Comparison of ENCODE assay signal across 10 cellular contexts in the genomic region with DNA sequence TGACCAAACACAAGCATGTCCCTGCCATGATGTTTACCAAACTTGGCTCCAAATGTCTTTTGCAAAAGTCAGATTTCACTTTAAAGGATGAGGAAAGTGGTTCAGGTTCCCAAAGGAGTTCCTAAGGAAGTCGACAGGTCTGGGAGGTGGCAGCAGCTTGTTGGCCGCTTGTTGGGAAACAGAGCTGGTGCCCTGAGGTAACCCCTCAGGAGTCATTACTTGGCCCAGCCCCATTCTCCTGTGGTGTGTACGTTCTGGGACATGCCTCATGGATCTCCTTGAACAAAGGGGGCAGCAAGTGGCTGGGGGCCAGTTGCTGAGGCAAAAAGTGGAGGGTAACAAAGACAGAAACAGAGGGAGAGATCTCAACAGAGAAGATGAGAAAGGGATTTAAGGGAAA. TPM values are rescaled to one million over a fixed set of nuclear protein-coding genes. Genes with fewer than 3 reads are reported as not detected.
DNase-seq lines count a peak whose midpoint lies in the region; ATAC-seq and TF ChIP-seq lines count a peak whose summit lies in the region.
"Had no signal": no experiment of that assay in that cellular context is flagged by ENCODE, and none has a peak within 500 bp of the region (broad histone marks: within the 10 kb centered on the region; RNA-seq: fewer than 3 reads in every experiment).

No MANE protein-coding gene starts in this region.

- 89% methylated on average over 3 of the region's 3 CpGs for WGBS in mesenchymal stem cell
- WGBS in thyroid gland, 2 donors, result 16 to 28% methylated on average over 3 of the region's 3 CpGs

- peaks cover 44% of the 10 kb centered on the region for H3K4me1 ChIP-seq in mesenchymal stem cell (ENCODE audit: control insufficient read depth, insufficient read depth, low read depth, low read length)
- H3K4me1 ChIP-seq in thyroid gland, result peaks cover 79 to 84% of the 10 kb centered on the region in 2 donors

- H3K4ac ChIP-seq in mesenchymal stem cell (ENCODE audit: low read depth in 1 of 2, low read length in 2 of 2), result no peak overlapping the region

- no peak overlapping the region for H4K91ac ChIP-seq in mesenchymal stem cell (ENCODE audit: low read length)

- DNase-seq in activated CD4-positive, alpha-beta T cell treated with anti-CD3 and anti-CD28 coated beads for 36 hours, result no peak
- no peak for DNase-seq in activated CD4-positive, alpha-beta T cell treated with anti-CD3 and anti-CD28 coated beads, Interleukin-2, amount 50 U/mL, for 1 hour
- DNase-seq in mesenchymal stem cell (no peak), thyroid gland (peak; percentile 87 to 89), NCI-H1092 treated with DMSO at 0.1 percent for 48 hours (lab: John Stamatoyannopoulos, UW) (no peak), NCI-H1436 treated with DMSO at 0.1 percent for 48 hours (lab: John Stamatoyannopoulos, UW) (no peak)
- DNase-seq: stimulated activated naive B cell treated with anti-CD40 and anti-IgM and Interleukin-4, amounts not matched to agents 10 μg/mL and 1 μg/mL and 100 μg/mL, for 72 hours had no signal

- H3K9me3 ChIP-seq in mesenchymal stem cell (ENCODE audit: control insufficient read depth, low read length) (no peaks in the 10 kb centered on the region), thyroid gland (no peaks in the 10 kb centered on the region)

- H3K9ac ChIP-seq in mesenchymal stem cell (ENCODE audit: low read length), result peak overlapping the region; percentile 93

- H3K36me3 ChIP-seq in mesenchymal stem cell (ENCODE audit: control insufficient read depth in 1 of 2, insufficient read depth in 2 of 2, low read depth in 1 of 2, low read length in 2 of 2) (peaks cover 52 to 67% of the 10 kb centered on the region in 2 experiments), thyroid gland (peaks cover 43 to 49% of the 10 kb centered on the region in 2 donors)

- no peaks in the 10 kb centered on the region for H3K27me3 ChIP-seq in mesenchymal stem cell (ENCODE audit: control insufficient read depth in 1 of 2, insufficient read depth in 1 of 2, low read length in 2 of 2)
- H3K27me3 ChIP-seq in thyroid gland, result no peaks in the 10 kb centered on the region

- H4K8ac ChIP-seq in mesenchymal stem cell (ENCODE audit: low read length), result no peak overlapping the region

- H3K23ac ChIP-seq in mesenchymal stem cell (ENCODE audit: low read length in 2 of 2), result no peak overlapping the region

- POLR2A ChIA-PET in activated CD4-positive, alpha-beta T cell treated with anti-CD3 and anti-CD28 coated beads for 36 hours (lab: Charles Lee), result no interaction called here

- ATAC-seq in activated CD4-positive, alpha-beta T cell treated with anti-CD3 and anti-CD28 coated beads for 36 hours, result no peak
- no peak for ATAC-seq in HG03095 (IDR thresholded peaks at IDR 0.05; ENCODE audit: unreplicated experiment)
- ATAC-seq: K562; stimulated activated naive B cell treated with anti-CD40 and anti-IgM and Interleukin-4, amounts not matched to agents 10 μg/mL and 1 μg/mL and 100 μg/mL, for 72 hours had no signal

- H2BK12ac ChIP-seq in mesenchymal stem cell (ENCODE audit: low read length in 2 of 2), result no peak overlapping the region

- H2AFZ ChIP-seq in mesenchymal stem cell (ENCODE audit: low read depth, low read length), result no peak overlapping the region

- H2BK5ac ChIP-seq in mesenchymal stem cell (ENCODE audit: low read depth, low read length, poor library complexity, severe bottlenecking), result no peak overlapping the region

- H3K4me3 ChIP-seq in mesenchymal stem cell (ENCODE audit: insufficient read depth in 1 of 2, low read depth in 1 of 2, low read length in 2 of 2) (no peak overlapping the region), thyroid gland (replicated peaks in 1 of 3) (no peak overlapping the region)
- H3K4me3 ChIP-seq: K562 had no signal

- H3K79me1 ChIP-seq in mesenchymal stem cell (replicated peaks; ENCODE audit: low read length, poor library complexity, severe bottlenecking), result peaks cover 47% of the 10 kb centered on the region

- peaks cover 42% of the 10 kb centered on the region for H3K4me1 Mint-ChIP-seq in activated CD4-positive, alpha-beta T cell treated with anti-CD3 and anti-CD28 coated beads for 36 hours

- no peak for TF ChIP-seq CTCF in thyroid gland (IDR thresholded peaks at IDR 0.05)

- H3K4me2 ChIP-seq in mesenchymal stem cell (ENCODE audit: low read length, poor library complexity, severe bottlenecking), result no peak overlapping the region

- CTCF ChIA-PET in activated CD4-positive, alpha-beta T cell treated with anti-CD3 and anti-CD28 coated beads for 36 hours (lab: Charles Lee), result interaction anchor here (0.8 to 13.7 kb wide), 3 partner anchors 8 to 113 kb away, joined by 3 to 205 read pairs (median 10); partner anchors contain the start of genes AAMP, PNKD and TMBIM1

- TF ChIP-seq POLR2A in thyroid gland (IDR thresholded peaks at IDR 0.05), result peak in 1 of 2 donors; percentile 15

- intact Hi-C loops in activated CD4-positive, alpha-beta T cell treated with anti-CD3 and anti-CD28 coated beads for 36 hours (cut with DNase I, micrococcal nuclease), result no loop called here
- intact Hi-C loops in thyroid gland (cut with DNase I), result no loop called here

- peak overlapping the region; percentile 94 for H3K27ac ChIP-seq in cingulate gyrus (ENCODE audit: low read depth, low read length)
- H3K27ac ChIP-seq in mesenchymal stem cell (ENCODE audit: low read length, poor library complexity, severe bottlenecking), result no peak overlapping the region
- H3K27ac ChIP-seq in thyroid gland, result peak overlapping the region; percentile 94 to 97 (median 97)

- H2BK15ac ChIP-seq in mesenchymal stem cell (ENCODE audit: low read depth, poor library complexity, severe bottlenecking), result no peak overlapping the region

- no peak overlapping the region for H2AK5ac ChIP-seq in mesenchymal stem cell (ENCODE audit: low read length, severe bottlenecking)

- H3K27ac Mint-ChIP-seq in activated CD4-positive, alpha-beta T cell treated with anti-CD3 and anti-CD28 coated beads for 36 hours, result peak overlapping the region; percentile 69

- H2BK120ac ChIP-seq in mesenchymal stem cell (ENCODE audit: low read depth, low read length), result no peak overlapping the region

- no peaks in the 10 kb centered on the region for H3K9me3 Mint-ChIP-seq in activated CD4-positive, alpha-beta T cell treated with anti-CD3 and anti-CD28 coated beads for 36 hours (ENCODE audit: low read depth)
- H3K9me3 Mint-ChIP-seq: stimulated activated naive B cell treated with anti-CD40 and anti-IgM and Interleukin-4, amounts not matched to agents 10 μg/mL and 1 μg/mL and 100 μg/mL, for 72 hours had no signal

- H3K4me3 Mint-ChIP-seq in activated CD4-positive, alpha-beta T cell treated with anti-CD3 and anti-CD28 coated beads for 36 hours, result no peak overlapping the region
- H3K4me3 Mint-ChIP-seq: stimulated activated naive B cell treated with anti-CD40 and anti-IgM and Interleukin-4, amounts not matched to agents 10 μg/mL and 1 μg/mL and 100 μg/mL, for 72 hours had no signal

- H3K14ac ChIP-seq in mesenchymal stem cell (ENCODE audit: low read length in 2 of 2), result no peak overlapping the region

- no peak overlapping the region for H3K18ac ChIP-seq in mesenchymal stem cell (ENCODE audit: low read depth in 1 of 2, low read length in 2 of 2)

- H3K36me3 Mint-ChIP-seq in activated CD4-positive, alpha-beta T cell treated with anti-CD3 and anti-CD28 coated beads for 36 hours (ENCODE audit: low read depth), result peaks cover 37% of the 10 kb centered on the region

- H3K27me3 Mint-ChIP-seq in activated CD4-positive, alpha-beta T cell treated with anti-CD3 and anti-CD28 coated beads for 36 hours, result no peaks in the 10 kb centered on the region
- H3K27me3 Mint-ChIP-seq: stimulated activated naive B cell treated with anti-CD40 and anti-IgM and Interleukin-4, amounts not matched to agents 10 μg/mL and 1 μg/mL and 100 μg/mL, for 72 hours had no signal

RNA-seq across cellular contexts. Expression of gene TMBIM1, which starts 10.9 kb away (rescaled TPM):
- 10 to 100 TPM; 51.1 to 54.0 TPM for total RNA-seq in activated CD4-positive, alpha-beta T cell treated with anti-CD3 and anti-CD28 coated beads for 36 hours
- 178 TPM for polyA plus RNA-seq in mesenchymal stem cell (2013, experiment 1 of 2)
- 177 TPM for polyA plus RNA-seq in mesenchymal stem cell (2013, experiment 2 of 2)
- total RNA-seq in thyroid gland, result 100 to 1,000 TPM; 272 to 341 (median 287) TPM

RNA-seq across cellular contexts. Expression of gene PNKD, which starts 11.1 kb away (rescaled TPM):
- 10 to 100 TPM; 17.8 to 18.5 TPM for total RNA-seq in activated CD4-positive, alpha-beta T cell treated with anti-CD3 and anti-CD28 coated beads for 36 hours
- 87.9 TPM for polyA plus RNA-seq in mesenchymal stem cell (2013, experiment 1 of 2)
- polyA plus RNA-seq in mesenchymal stem cell (2013, experiment 2 of 2), result 88.5 TPM
- total RNA-seq in thyroid gland, result 100 to 1,000 TPM in 1 of 4 donors, 10 to 100 TPM in 3; 57.0 to 110 (median 81.8) TPM

RNA-seq across cellular contexts. Expression of gene AAMP, which starts 11.5 kb away (rescaled TPM):
- 10 to 100 TPM; 49.7 to 72.2 TPM for total RNA-seq in activated CD4-positive, alpha-beta T cell treated with anti-CD3 and anti-CD28 coated beads for 36 hours
- polyA plus RNA-seq in mesenchymal stem cell (2013, experiment 1 of 2), result 44.9 TPM
- 43.4 TPM for polyA plus RNA-seq in mesenchymal stem cell (2013, experiment 2 of 2)
- total RNA-seq in thyroid gland, result 100 to 1,000 TPM in 3 of 4 donors, 10 to 100 TPM in 1; 86.9 to 175 (median 121) TPM

RNA-seq across cellular contexts. Expression of gene GPBAR1, which starts 20.6 kb away (rescaled TPM):
- under 1 TPM; 0.11 to 0.40 TPM for total RNA-seq in activated CD4-positive, alpha-beta T cell treated with anti-CD3 and anti-CD28 coated beads for 36 hours
- polyA plus RNA-seq in mesenchymal stem cell (2013, experiment 1 of 2), result 5.1 TPM
- 5.5 TPM for polyA plus RNA-seq in mesenchymal stem cell (2013, experiment 2 of 2)
- 1 to 10 TPM in 2 of 4 donors, under 1 TPM in 2; 0.63 to 2.1 (median 1.4) TPM for total RNA-seq in thyroid gland
- total RNA-seq: K562 had no signal
- polyA plus RNA-seq: K562 had no signal

Comparison
In these comparisons a context has a peak if more than half of its experiments do, and no peak if none do; other contexts are left out.
1. DNase-seq: peak in thyroid gland (2 of 2); none in activated CD4-positive, alpha-beta T cell treated with anti-CD3 and anti-CD28 coated beads for 36 hours (single experiment), activated CD4-positive, alpha-beta T cell treated with anti-CD3 and anti-CD28 coated beads, Interleukin-2, amount 50 U/mL, for 1 hour (single experiment), mesenchymal stem cell (single experiment), NCI-H1092 treated with DMSO at 0.1 percent for 48 hours (single experiment) and NCI-H1436 treated with DMSO at 0.1 percent for 48 hours (single experiment).
2. RNA of gene TMBIM1, which starts 10.9 kb away (total RNA-seq): 272 to 341 TPM in thyroid gland; 51.1 to 54.0 TPM in activated CD4-positive, alpha-beta T cell treated with anti-CD3 and anti-CD28 coated beads for 36 hours; every median in the first group is over 4 times any median in the second.